ENCODE assay signal across 1 cellular context in genomic region chr2:240308111-240308651, GRCh38.
TF ChIP-seq lines count a peak whose summit lies in the region.

No MANE protein-coding gene starts in this region.

TF ChIP-seq in K562, 482 proteins besides CTCF, POLR2A, EP300 and RAD21 (continued from another document):
- no peak for TF ChIP-seq CUX1 (CRISPR knock-in tag; IDR thresholded peaks at IDR 0.05)
